In genomic region chr11:66466225-66467033, GRCh38 we compare ENCODE assay signal across 8 cellular contexts. TPM values are rescaled to one million over a fixed set of nuclear protein-coding genes. Genes with fewer than 3 reads are reported as not detected.
DNase-seq lines count a peak whose midpoint lies in the region; ATAC-seq and TF ChIP-seq lines count a peak whose summit lies in the region.

A gene with protein sequence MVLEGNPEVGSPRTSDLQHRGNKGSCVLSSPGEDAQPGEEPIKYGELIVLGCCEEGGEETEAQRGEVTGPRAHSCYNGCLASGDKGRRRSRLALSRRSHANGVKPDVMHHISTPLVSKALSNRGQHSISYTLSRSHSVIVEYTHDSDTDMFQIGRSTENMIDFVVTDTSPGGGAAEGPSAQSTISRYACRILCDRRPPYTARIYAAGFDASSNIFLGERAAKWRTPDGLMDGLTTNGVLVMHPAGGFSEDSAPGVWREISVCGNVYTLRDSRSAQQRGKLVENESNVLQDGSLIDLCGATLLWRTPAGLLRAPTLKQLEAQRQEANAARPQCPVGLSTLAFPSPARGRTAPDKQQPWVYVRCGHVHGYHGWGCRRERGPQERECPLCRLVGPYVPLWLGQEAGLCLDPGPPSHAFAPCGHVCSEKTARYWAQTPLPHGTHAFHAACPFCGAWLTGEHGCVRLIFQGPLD (plus strand): TSS chr11:66466905. CDS start chr11:66468129, 1,224 bp downstream.

- peak within 1 kb of the TSS; percentile 56 for H3K4me3 ChIP-seq in colonic mucosa

- no peaks in the 10 kb centered on the region for H3K9me3 ChIP-seq in colonic mucosa

- peak within 1 kb of the TSS; percentile 34 for H3K27ac ChIP-seq in colonic mucosa

- H3K9ac ChIP-seq in colonic mucosa (ENCODE audit: low read depth in 2 of 2, low read length in 2 of 2): peak within 1 kb of the TSS; percentile 59 to 72

- H3K4me1 ChIP-seq in colonic mucosa: peaks cover 12% of the 10 kb centered on the region

- ATAC-seq in GM19023 (IDR thresholded peaks at IDR 0.05; ENCODE audit: unreplicated experiment) (peak; percentile 71), HG03280 (IDR thresholded peaks at IDR 0.05; ENCODE audit: unreplicated experiment) (peak; percentile 86)

- DNase-seq in AG08395 (ENCODE audit: low spot score) (peak; percentile 99), NCI-H345 (lab: John Stamatoyannopoulos, UW) (peak; percentile 91), colonic mucosa (peak; percentile 97), left kidney (ENCODE audit: low read depth, low spot score) (peak; percentile 95)
- DNase-seq in activated CD4-positive, alpha-beta T cell treated with anti-CD3 and anti-CD28 coated beads for 48 hours: peak; percentile 94
- peak; percentile 96 to 98 for DNase-seq in stimulated activated CD4-positive, alpha-beta T cell treated with anti-CD3 and anti-CD28 coated beads, Interleukin-1b, Interleukin-23, amount 100 ng/mL, for 4 hours (ENCODE audit: low read depth in 2 of 2)

- no peaks in the 10 kb centered on the region for H3K27me3 ChIP-seq in colonic mucosa

- intact Hi-C loops in colonic mucosa (cut with DNase I): no loop called here

- TF ChIP-seq CTCF in colonic mucosa (IDR thresholded peaks at IDR 0.05): no peak

- H3K36me3 ChIP-seq in colonic mucosa: no peaks in the 10 kb centered on the region

RNA-seq across cellular contexts. Expression of the gene that starts here (rescaled TPM):
- total RNA-seq in colonic mucosa: 1 to 10 TPM; 3.8 to 3.9 TPM

Comparison
In these comparisons a context has a peak if more than half of its experiments do, and no peak if none do; other contexts are left out.
1. Peak in every context shown above with its lines: DNase-seq, ATAC-seq, H3K4me3 ChIP-seq and H3K27ac ChIP-seq.